Comparison of ENCODE assay signal across 2 cellular contexts in the genomic region with DNA sequence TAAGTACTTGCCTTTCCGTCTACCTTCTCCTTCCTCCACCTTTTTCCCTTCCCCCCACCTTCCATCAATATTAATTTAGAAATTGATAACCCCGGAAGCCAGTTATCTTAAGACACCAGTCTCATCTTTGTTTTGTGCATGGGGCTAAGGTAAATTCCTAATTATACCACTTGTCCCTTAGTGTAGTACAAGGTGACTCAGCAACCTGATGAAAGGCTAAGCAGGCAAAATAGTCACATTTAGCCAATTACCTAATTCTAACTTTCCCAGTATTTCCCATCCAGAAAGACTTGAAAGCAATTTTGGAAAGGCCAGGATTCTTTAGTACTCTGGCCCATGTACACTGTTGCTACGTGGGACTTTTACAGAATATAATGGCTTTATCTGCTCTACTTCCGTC.
TF ChIP-seq lines count a peak whose summit lies in the region.

No MANE protein-coding gene starts in this region.

TF ChIP-seq in GM23338, 12 proteins besides CTCF, POLR2A, EP300 and RAD21 (continued from another document and continues in another):
- TF ChIP-seq, protein P1, sequence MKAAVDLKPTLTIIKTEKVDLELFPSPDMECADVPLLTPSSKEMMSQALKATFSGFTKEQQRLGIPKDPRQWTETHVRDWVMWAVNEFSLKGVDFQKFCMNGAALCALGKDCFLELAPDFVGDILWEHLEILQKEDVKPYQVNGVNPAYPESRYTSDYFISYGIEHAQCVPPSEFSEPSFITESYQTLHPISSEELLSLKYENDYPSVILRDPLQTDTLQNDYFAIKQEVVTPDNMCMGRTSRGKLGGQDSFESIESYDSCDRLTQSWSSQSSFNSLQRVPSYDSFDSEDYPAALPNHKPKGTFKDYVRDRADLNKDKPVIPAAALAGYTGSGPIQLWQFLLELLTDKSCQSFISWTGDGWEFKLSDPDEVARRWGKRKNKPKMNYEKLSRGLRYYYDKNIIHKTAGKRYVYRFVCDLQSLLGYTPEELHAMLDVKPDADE (IDR thresholded peaks at IDR 0.05) = no peak
- TF ChIP-seq ZNF114 (CRISPR knock-in tag; IDR thresholded peaks at IDR 0.05) (no peak), EZH2 (IDR thresholded peaks at IDR 0.05; ENCODE audit: low read depth, unreplicated experiment) (no peak), STAT1 (IDR thresholded peaks at IDR 0.05; ENCODE audit: unreplicated experiment) (no peak), EZH2phosphoT487 (IDR thresholded peaks at IDR 0.05; ENCODE audit: unreplicated experiment) (no peak), NANOG (IDR thresholded peaks at IDR 0.05; ENCODE audit: borderline replicate concordance) (no peak), ZNF331 (CRISPR knock-in tag; IDR thresholded peaks at IDR 0.05; ENCODE audit: low read depth) (no peak), CREB1 (CRISPR knock-in tag; IDR thresholded peaks at IDR 0.05; ENCODE audit: low read depth) (no peak)
- TF ChIP-seq, protein P2, sequence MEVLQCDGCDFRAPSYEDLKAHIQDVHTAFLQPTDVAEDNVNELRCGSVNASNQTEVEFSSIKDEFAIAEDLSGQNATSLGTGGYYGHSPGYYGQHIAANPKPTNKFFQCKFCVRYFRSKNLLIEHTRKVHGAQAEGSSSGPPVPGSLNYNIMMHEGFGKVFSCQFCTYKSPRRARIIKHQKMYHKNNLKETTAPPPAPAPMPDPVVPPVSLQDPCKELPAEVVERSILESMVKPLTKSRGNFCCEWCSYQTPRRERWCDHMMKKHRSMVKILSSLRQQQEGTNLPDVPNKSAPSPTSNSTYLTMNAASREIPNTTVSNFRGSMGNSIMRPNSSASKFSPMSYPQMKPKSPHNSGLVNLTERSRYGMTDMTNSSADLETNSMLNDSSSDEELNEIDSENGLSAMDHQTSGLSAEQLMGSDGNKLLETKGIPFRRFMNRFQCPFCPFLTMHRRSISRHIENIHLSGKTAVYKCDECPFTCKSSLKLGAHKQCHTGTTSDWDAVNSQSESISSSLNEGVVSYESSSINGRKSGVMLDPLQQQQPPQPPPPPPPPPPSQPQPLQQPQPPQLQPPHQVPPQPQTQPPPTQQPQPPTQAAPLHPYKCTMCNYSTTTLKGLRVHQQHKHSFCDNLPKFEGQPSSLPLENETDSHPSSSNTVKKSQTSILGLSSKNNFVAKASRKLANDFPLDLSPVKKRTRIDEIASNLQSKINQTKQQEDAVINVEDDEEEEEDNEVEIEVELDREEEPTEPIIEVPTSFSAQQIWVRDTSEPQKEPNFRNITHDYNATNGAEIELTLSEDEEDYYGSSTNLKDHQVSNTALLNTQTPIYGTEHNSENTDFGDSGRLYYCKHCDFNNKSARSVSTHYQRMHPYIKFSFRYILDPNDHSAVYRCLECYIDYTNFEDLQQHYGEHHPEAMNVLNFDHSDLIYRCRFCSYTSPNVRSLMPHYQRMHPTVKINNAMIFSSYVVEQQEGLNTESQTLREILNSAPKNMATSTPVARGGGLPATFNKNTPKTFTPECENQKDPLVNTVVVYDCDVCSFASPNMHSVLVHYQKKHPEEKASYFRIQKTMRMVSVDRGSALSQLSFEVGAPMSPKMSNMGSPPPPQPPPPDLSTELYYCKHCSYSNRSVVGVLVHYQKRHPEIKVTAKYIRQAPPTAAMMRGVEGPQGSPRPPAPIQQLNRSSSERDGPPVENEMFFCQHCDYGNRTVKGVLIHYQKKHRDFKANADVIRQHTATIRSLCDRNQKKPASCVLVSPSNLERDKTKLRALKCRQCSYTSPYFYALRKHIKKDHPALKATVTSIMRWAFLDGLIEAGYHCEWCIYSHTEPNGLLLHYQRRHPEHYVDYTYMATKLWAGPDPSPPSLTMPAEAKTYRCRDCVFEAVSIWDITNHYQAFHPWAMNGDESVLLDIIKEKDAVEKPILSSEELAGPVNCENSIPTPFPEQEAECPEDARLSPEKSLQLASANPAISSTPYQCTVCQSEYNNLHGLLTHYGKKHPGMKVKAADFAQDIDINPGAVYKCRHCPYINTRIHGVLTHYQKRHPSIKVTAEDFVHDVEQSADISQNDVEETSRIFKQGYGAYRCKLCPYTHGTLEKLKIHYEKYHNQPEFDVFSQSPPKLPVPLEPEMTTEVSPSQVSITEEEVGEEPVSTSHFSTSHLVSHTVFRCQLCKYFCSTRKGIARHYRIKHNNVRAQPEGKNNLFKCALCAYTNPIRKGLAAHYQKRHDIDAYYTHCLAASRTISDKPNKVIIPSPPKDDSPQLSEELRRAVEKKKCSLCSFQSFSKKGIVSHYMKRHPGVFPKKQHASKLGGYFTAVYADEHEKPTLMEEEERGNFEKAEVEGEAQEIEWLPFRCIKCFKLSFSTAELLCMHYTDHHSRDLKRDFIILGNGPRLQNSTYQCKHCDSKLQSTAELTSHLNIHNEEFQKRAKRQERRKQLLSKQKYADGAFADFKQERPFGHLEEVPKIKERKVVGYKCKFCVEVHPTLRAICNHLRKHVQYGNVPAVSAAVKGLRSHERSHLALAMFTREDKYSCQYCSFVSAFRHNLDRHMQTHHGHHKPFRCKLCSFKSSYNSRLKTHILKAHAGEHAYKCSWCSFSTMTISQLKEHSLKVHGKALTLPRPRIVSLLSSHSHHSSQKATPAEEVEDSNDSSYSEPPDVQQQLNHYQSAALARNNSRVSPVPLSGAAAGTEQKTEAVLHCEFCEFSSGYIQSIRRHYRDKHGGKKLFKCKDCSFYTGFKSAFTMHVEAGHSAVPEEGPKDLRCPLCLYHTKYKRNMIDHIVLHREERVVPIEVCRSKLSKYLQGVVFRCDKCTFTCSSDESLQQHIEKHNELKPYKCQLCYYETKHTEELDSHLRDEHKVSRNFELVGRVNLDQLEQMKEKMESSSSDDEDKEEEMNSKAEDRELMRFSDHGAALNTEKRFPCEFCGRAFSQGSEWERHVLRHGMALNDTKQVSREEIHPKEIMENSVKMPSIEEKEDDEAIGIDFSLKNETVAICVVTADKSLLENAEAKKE (CRISPR knock-in tag; IDR thresholded peaks at IDR 0.05) = no peak
- TF ChIP-seq, protein P3, sequence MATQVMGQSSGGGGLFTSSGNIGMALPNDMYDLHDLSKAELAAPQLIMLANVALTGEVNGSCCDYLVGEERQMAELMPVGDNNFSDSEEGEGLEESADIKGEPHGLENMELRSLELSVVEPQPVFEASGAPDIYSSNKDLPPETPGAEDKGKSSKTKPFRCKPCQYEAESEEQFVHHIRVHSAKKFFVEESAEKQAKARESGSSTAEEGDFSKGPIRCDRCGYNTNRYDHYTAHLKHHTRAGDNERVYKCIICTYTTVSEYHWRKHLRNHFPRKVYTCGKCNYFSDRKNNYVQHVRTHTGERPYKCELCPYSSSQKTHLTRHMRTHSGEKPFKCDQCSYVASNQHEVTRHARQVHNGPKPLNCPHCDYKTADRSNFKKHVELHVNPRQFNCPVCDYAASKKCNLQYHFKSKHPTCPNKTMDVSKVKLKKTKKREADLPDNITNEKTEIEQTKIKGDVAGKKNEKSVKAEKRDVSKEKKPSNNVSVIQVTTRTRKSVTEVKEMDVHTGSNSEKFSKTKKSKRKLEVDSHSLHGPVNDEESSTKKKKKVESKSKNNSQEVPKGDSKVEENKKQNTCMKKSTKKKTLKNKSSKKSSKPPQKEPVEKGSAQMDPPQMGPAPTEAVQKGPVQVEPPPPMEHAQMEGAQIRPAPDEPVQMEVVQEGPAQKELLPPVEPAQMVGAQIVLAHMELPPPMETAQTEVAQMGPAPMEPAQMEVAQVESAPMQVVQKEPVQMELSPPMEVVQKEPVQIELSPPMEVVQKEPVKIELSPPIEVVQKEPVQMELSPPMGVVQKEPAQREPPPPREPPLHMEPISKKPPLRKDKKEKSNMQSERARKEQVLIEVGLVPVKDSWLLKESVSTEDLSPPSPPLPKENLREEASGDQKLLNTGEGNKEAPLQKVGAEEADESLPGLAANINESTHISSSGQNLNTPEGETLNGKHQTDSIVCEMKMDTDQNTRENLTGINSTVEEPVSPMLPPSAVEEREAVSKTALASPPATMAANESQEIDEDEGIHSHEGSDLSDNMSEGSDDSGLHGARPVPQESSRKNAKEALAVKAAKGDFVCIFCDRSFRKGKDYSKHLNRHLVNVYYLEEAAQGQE (IDR thresholded peaks at IDR 0.05; ENCODE audit: unreplicated experiment) = no peak

TF ChIP-seq in K562, 482 proteins besides CTCF, POLR2A, EP300 and RAD21 (continued from another document):
- TF ChIP-seq, protein P4, sequence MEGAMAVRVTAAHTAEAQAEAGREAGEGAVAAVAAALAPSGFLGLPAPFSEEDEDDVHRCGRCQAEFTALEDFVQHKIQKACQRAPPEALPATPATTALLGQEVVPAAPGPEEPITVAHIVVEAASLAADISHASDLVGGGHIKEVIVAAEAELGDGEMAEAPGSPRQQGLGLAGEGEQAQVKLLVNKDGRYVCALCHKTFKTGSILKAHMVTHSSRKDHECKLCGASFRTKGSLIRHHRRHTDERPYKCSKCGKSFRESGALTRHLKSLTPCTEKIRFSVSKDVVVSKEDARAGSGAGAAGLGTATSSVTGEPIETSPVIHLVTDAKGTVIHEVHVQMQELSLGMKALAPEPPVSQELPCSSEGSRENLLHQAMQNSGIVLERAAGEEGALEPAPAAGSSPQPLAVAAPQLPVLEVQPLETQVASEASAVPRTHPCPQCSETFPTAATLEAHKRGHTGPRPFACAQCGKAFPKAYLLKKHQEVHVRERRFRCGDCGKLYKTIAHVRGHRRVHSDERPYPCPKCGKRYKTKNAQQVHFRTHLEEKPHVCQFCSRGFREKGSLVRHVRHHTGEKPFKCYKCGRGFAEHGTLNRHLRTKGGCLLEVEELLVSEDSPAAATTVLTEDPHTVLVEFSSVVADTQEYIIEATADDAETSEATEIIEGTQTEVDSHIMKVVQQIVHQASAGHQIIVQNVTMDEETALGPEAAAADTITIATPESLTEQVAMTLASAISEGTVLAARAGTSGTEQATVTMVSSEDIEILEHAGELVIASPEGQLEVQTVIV (CRISPR knock-in tag; IDR thresholded peaks at IDR 0.05; ENCODE audit: borderline replicate concordance) = no peak
- TF ChIP-seq C11orf30 (IDR thresholded peaks at IDR 0.05; ENCODE audit: low read depth) (peak; percentile 36; the same call in 1 of the 2 replicates), ZNF41 (CRISPR knock-in tag; conservative IDR thresholded peaks at IDR 0.05) (no peak)
TF ChIP-seq in K562: peak in this region for 5.
